ENCODE assay signal across 12 cellular contexts in genomic region chr4:141027421-141027820, GRCh38.
DNase-seq lines count a peak whose midpoint lies in the region; ATAC-seq and TF ChIP-seq lines count a peak whose summit lies in the region.
"Had no signal": no experiment of that assay in that cellular context is flagged by ENCODE, and none has a peak within 500 bp of the region (broad histone marks: within the 10 kb centered on the region; RNA-seq: fewer than 3 reads in every experiment).

No MANE protein-coding gene starts in this region.

- 9 to 56% methylated on average over 1 of the region's 1 CpG for WGBS in sigmoid colon, 2 donors

- no peak for TF ChIP-seq EP300 in sigmoid colon (IDR thresholded peaks at IDR 0.05)

- intact Hi-C loops in sigmoid colon (cut with DNase I), result loop anchor here (5.0 to 10.0 kb wide), 2 partner anchors 105 to 163 kb away; partner anchors contain the start of gene RNF150

- TF ChIP-seq CTCF in fibroblast of villous mesenchyme (IDR thresholded peaks at IDR 0.05; ENCODE audit: insufficient read depth, low read depth, low read length) (no peak), sigmoid colon (IDR thresholded peaks at IDR 0.05) (no peak)

- peak; percentile 43 for DNase-seq in NCI-H2107 treated with DMSO at 0.1 percent for 48 hours (lab: John Stamatoyannopoulos, UW; ENCODE audit: unreplicated experiment)
- DNase-seq in NCI-H2107 (lab: John Stamatoyannopoulos, UW), result no peak
- peak; percentile 53 for DNase-seq in NCI-H82 (lab: John Stamatoyannopoulos, UW)
- DNase-seq in fibroblast of villous mesenchyme (ENCODE audit: low read depth), result peak; percentile 33
- no peak for DNase-seq in sigmoid colon
- DNase-seq: activated T-cell treated with anti-CD3 and anti-CD28 coated beads, Interleukin-2, amount 50 U/mL, for 24 hours; Peyer's patch; stimulated activated CD4-positive, alpha-beta T cell treated with anti-CD3 and anti-CD28 coated beads, Interleukin-4, amount 100 ng/mL, for 24 hours; WERI-Rb-1 had no signal

- H3K4me3 ChIP-seq in fibroblast of villous mesenchyme (ENCODE audit: low read depth, low read length) (no peak overlapping the region), sigmoid colon (no peak overlapping the region)
- H3K4me3 ChIP-seq: Peyer's patch had no signal

- ATAC-seq in HG03095 (IDR thresholded peaks at IDR 0.05; ENCODE audit: unreplicated experiment), result no peak
- no peak for ATAC-seq in HG03025 (IDR thresholded peaks at IDR 0.05; ENCODE audit: low FRiP score, unreplicated experiment)
- ATAC-seq in HG03039 (IDR thresholded peaks at IDR 0.05; ENCODE audit: unreplicated experiment), result no peak

- H3K9me3 ChIP-seq in sigmoid colon, result no peaks in the 10 kb centered on the region
- H3K9me3 ChIP-seq: Peyer's patch had no signal

- no peak for TF ChIP-seq POLR2A in sigmoid colon (IDR thresholded peaks at IDR 0.05)

- H3K27ac ChIP-seq in sigmoid colon, result peak overlapping the region; percentile 43 to 79 (median 76)
- H3K27ac ChIP-seq: WERI-Rb-1 had no signal

- H3K4me1 ChIP-seq in sigmoid colon, result peaks cover 0 to 46% (median 35%) of the 10 kb centered on the region in 4 donors
- H3K4me1 ChIP-seq: Peyer's patch had no signal

- H3K36me3 ChIP-seq in sigmoid colon, result no peaks in the 10 kb centered on the region
- H3K36me3 ChIP-seq: Peyer's patch, WERI-Rb-1 had no signal

- no peaks in the 10 kb centered on the region for H3K27me3 ChIP-seq in sigmoid colon
- H3K27me3 ChIP-seq: Peyer's patch had no signal

Comparison
In these comparisons a context has a peak if more than half of its experiments do, and no peak if none do; other contexts are left out.
1. DNase-seq: peak in NCI-H2107 treated with DMSO at 0.1 percent for 48 hours (single experiment), NCI-H82 (single experiment) and fibroblast of villous mesenchyme (single experiment); none in NCI-H2107 (single experiment) and sigmoid colon (single experiment).